In genomic region chr6:2582268-2582667, GRCh38 we compare ENCODE assay signal across 27 cellular contexts.
"Had no signal": no experiment of that assay in that cellular context is flagged by ENCODE, and none has a peak within 500 bp of the region (broad histone marks: within the 10 kb centered on the region; RNA-seq: fewer than 3 reads in every experiment).

No MANE protein-coding gene starts in this region.

- H3K9ac ChIP-seq: neural progenitor cell had no signal

- H3K4me3 Mint-ChIP-seq: activated naive CD8-positive, alpha-beta T cell; activated T-cell treated with anti-CD3 and anti-CD28 coated beads, Interleukin-2, amount 50 U/mL, for 24 hours; mesothelial cell of epicardium; naive thymus-derived CD8-positive, alpha-beta T cell; neural progenitor cell; stimulated activated naive B cell treated with anti-CD40 and anti-IgM and Interleukin-4, amounts not matched to agents 10 μg/mL and 1 μg/mL and 100 μg/mL, for 72 hours had no signal

- H3K36me3 ChIP-seq: adrenal gland, left lung, neural progenitor cell, sigmoid colon, vagina, WERI-Rb-1 had no signal

- H3K36me3 Mint-ChIP-seq: activated naive CD8-positive, alpha-beta T cell; neural progenitor cell; stimulated activated naive B cell treated with anti-CD40 and anti-IgM and Interleukin-4, amounts not matched to agents 10 μg/mL and 1 μg/mL and 100 μg/mL, for 72 hours had no signal

- H3K9me3 Mint-ChIP-seq: activated T-helper 2 cell treated with anti-CD3 and anti-CD28 coated beads, Interferon-gamma antibody, Interleukin-2, Interleukin-4, amounts not matched to agents 10 μg/mL and 5 μg/mL and 100 μg/mL, durations not matched to agents 14 hours and 24 hours and 36 hours had no signal

- H3K4me1 Mint-ChIP-seq: stimulated activated naive B cell treated with anti-CD40 and anti-IgM and Interleukin-4, amounts not matched to agents 10 μg/mL and 1 μg/mL and 100 μg/mL, for 72 hours had no signal

- H3K4me2 ChIP-seq: neural progenitor cell, smooth muscle cell had no signal

- H3K27ac ChIP-seq: adrenal gland, left lung, neural progenitor cell, sigmoid colon, testis, vagina, WERI-Rb-1 had no signal

- ATAC-seq: foreskin keratinocyte; left lung; naive thymus-derived CD8-positive, alpha-beta T cell; stimulated activated naive B cell treated with anti-CD40 and anti-IgM and Interleukin-4, amounts not matched to agents 10 μg/mL and 1 μg/mL and 100 μg/mL, for 72 hours had no signal

- H3K4me3 ChIP-seq: adrenal gland, left lung, lung, neural progenitor cell, sigmoid colon, smooth muscle cell, testis, vagina had no signal

- H3K4me1 ChIP-seq: adrenal gland, neural progenitor cell, sigmoid colon, testis, vagina had no signal

- H3K27ac Mint-ChIP-seq: activated naive CD8-positive, alpha-beta T cell; activated T-cell treated with anti-CD3 and anti-CD28 coated beads, Interleukin-2, amount 50 U/mL, for 24 hours; activated T-helper 2 cell treated with anti-CD3 and anti-CD28 coated beads, Interferon-gamma antibody, Interleukin-2, Interleukin-4, amounts not matched to agents 10 μg/mL and 5 μg/mL and 100 μg/mL, durations not matched to agents 14 hours and 24 hours and 36 hours; mesothelial cell of epicardium; naive thymus-derived CD8-positive, alpha-beta T cell; neural progenitor cell; stimulated activated naive B cell treated with anti-CD40 and anti-IgM and Interleukin-4, amounts not matched to agents 10 μg/mL and 1 μg/mL and 100 μg/mL, for 72 hours had no signal

- H3K27me3 ChIP-seq: adrenal gland, foreskin keratinocyte, left lung, neural progenitor cell, sigmoid colon, testis, vagina had no signal

- DNase-seq: activated CD4-positive, alpha-beta T cell treated with anti-CD3 and anti-CD28 coated beads for 1 hour; activated CD4-positive, alpha-beta T cell treated with anti-CD3 and anti-CD28 coated beads, Interleukin-2, amount 50 U/mL, for 4 hours; activated CD8-positive, alpha-beta memory T cell treated with anti-CD3 and anti-CD28 coated beads for 24 hours; activated CD8-positive, alpha-beta memory T cell treated with anti-CD3 and anti-CD28 coated beads, Interleukin-2, amount 50 U/mL, for 4 hours; activated naive CD4-positive, alpha-beta T cell; activated T-cell treated with anti-CD3 and anti-CD28 coated beads, Interleukin-2, amount 50 U/mL, for 24 hours; adrenal gland; central memory CD4-positive, alpha-beta T cell; dermis blood vessel endothelial cell; effector CD8-positive, alpha-beta T cell; erythroblast; foreskin keratinocyte; left lung; naive thymus-derived CD8-positive, alpha-beta T cell; sigmoid colon; stimulated activated CD4-positive, alpha-beta T cell treated with anti-CD3 and anti-CD28 coated beads, Interleukin-15, amount 100 ng/mL, for 24 hours; stimulated activated naive B cell treated with anti-CD40 and anti-IgM and Interleukin-4, amounts not matched to agents 10 μg/mL and 1 μg/mL and 100 μg/mL, for 72 hours; testis; trophoblast cell; WERI-Rb-1 had no signal
